ENCODE assay signal across 14 cellular contexts in the genomic region with DNA sequence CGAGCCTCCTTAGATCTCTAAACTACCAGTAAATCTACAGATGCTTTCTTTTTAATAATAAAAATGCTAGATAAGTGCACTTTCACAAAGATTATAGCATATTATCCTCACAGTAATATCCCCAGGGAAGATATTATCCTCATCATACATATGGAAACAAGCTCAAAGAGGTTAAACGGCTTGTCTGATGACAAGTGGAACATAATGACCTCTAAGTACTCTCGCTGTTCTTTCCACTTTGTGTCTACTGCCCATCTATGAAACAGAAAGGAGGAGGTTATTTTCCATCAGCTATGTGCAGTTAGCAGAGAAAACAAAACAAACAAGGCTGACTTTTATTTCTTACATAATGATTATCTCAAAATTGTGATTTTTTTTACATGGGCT. TPM values are rescaled to one million over a fixed set of nuclear protein-coding genes. Genes with fewer than 3 reads are reported as not detected.
DNase-seq lines count a peak whose midpoint lies in the region; ATAC-seq and TF ChIP-seq lines count a peak whose summit lies in the region.
"Had no signal": no experiment of that assay in that cellular context is flagged by ENCODE, and none has a peak within 500 bp of the region (broad histone marks: within the 10 kb centered on the region; RNA-seq: fewer than 3 reads in every experiment).

No MANE protein-coding gene starts in this region.

- no peaks in the 10 kb centered on the region for H3K27me3 ChIP-seq in suprapubic skin
- H3K27me3 ChIP-seq: transverse colon had no signal

- DNase-seq in activated T-cell treated with anti-CD3 and anti-CD28 coated beads, Interleukin-2, amount 50 U/mL, for 24 hours: no peak
- no peak for DNase-seq in activated T-cell treated with anti-CD3 and anti-CD28 coated beads, Interleukin-2, amount 50 U/mL, for 48 hours
- peak; percentile 58 for DNase-seq in NCI-H2227 (lab: John Stamatoyannopoulos, UW; ENCODE audit: unreplicated experiment)
- no peak for DNase-seq in activated CD8-positive, alpha-beta T cell treated with anti-CD3 and anti-CD28 coated beads, Interleukin-2, amount 10 ng/mL, durations not matched to agents 7 days and 5 days
- no peak for DNase-seq in stimulated activated effector memory CD8-positive, alpha-beta T cell treated with anti-CD3 and anti-CD28 coated beads, Interleukin-12 subunit alpha, Interleukin-12 subunit beta, amount 100 ng/mL, for 72 hours (ENCODE audit: low spot score in 2 of 2)
- no peak for DNase-seq in suprapubic skin (ENCODE audit: low spot score in 2 of 2)
- DNase-seq: activated naive CD8-positive, alpha-beta T cell treated with anti-CD3 and anti-CD28 coated beads, Interleukin-2, amount 10 ng/mL, durations not matched to agents 7 days and 5 days; H7; head of caudate nucleus; kidney; transverse colon had no signal

- H3K4me1 Mint-ChIP-seq in activated T-cell treated with anti-CD3 and anti-CD28 coated beads, Interleukin-2, amount 50 U/mL, for 24 hours (ENCODE audit: low read depth): peaks cover 23% of the 10 kb centered on the region
- H3K4me1 Mint-ChIP-seq in activated CD8-positive, alpha-beta T cell treated with anti-CD3 and anti-CD28 coated beads, Interleukin-2, amount 10 ng/mL, durations not matched to agents 7 days and 5 days (ENCODE audit: low read depth): no peaks in the 10 kb centered on the region
- H3K4me1 Mint-ChIP-seq in stimulated activated effector memory CD8-positive, alpha-beta T cell treated with anti-CD3 and anti-CD28 coated beads, Interleukin-12 subunit alpha, Interleukin-12 subunit beta, amount 100 ng/mL, for 72 hours: peaks cover 20% of the 10 kb centered on the region
- H3K4me1 Mint-ChIP-seq: activated naive CD8-positive, alpha-beta T cell treated with anti-CD3 and anti-CD28 coated beads, Interleukin-2, amount 10 ng/mL, durations not matched to agents 7 days and 5 days; central memory CD8-positive, alpha-beta T cell had no signal

- WGBS in suprapubic skin: 70% methylated on average over 3 of the region's 3 CpGs

- TF ChIP-seq CTCF in suprapubic skin (IDR thresholded peaks at IDR 0.05): no peak

- H3K36me3 Mint-ChIP-seq in activated T-cell treated with anti-CD3 and anti-CD28 coated beads, Interleukin-2, amount 50 U/mL, for 24 hours (ENCODE audit: low read depth): no peaks in the 10 kb centered on the region
- no peaks in the 10 kb centered on the region for H3K36me3 Mint-ChIP-seq in activated CD8-positive, alpha-beta T cell treated with anti-CD3 and anti-CD28 coated beads, Interleukin-2, amount 10 ng/mL, durations not matched to agents 7 days and 5 days (ENCODE audit: low read depth)
- no peaks in the 10 kb centered on the region for H3K36me3 Mint-ChIP-seq in stimulated activated effector memory CD8-positive, alpha-beta T cell treated with anti-CD3 and anti-CD28 coated beads, Interleukin-12 subunit alpha, Interleukin-12 subunit beta, amount 100 ng/mL, for 72 hours
- H3K36me3 Mint-ChIP-seq: activated naive CD8-positive, alpha-beta T cell treated with anti-CD3 and anti-CD28 coated beads, Interleukin-2, amount 10 ng/mL, durations not matched to agents 7 days and 5 days had no signal

- no peaks in the 10 kb centered on the region for H3K36me3 ChIP-seq in suprapubic skin
- H3K36me3 ChIP-seq: transverse colon had no signal

- no peaks in the 10 kb centered on the region for H3K4me1 ChIP-seq in suprapubic skin
- H3K4me1 ChIP-seq: transverse colon had no signal

- H3K9me3 ChIP-seq in suprapubic skin: no peaks in the 10 kb centered on the region
- H3K9me3 ChIP-seq: transverse colon had no signal

- H3K27ac ChIP-seq in suprapubic skin: no peak overlapping the region
- H3K27ac ChIP-seq: transverse colon had no signal

- no peak for TF ChIP-seq POLR2A in suprapubic skin (IDR thresholded peaks at IDR 0.05)

- no peak overlapping the region for H3K4me3 ChIP-seq in suprapubic skin
- H3K4me3 ChIP-seq: transverse colon had no signal

- peak; percentile 36 for ATAC-seq in activated CD8-positive, alpha-beta T cell treated with anti-CD3 and anti-CD28 coated beads, Interleukin-2, amount 10 ng/mL, durations not matched to agents 7 days and 5 days
- peak; percentile 38 for ATAC-seq in stimulated activated effector memory CD8-positive, alpha-beta T cell treated with anti-CD3 and anti-CD28 coated beads, Interleukin-12 subunit alpha, Interleukin-12 subunit beta, amount 100 ng/mL, for 72 hours
- ATAC-seq in GM21381 (IDR thresholded peaks at IDR 0.05; ENCODE audit: unreplicated experiment) (no peak), GM18868 (IDR thresholded peaks at IDR 0.05; ENCODE audit: unreplicated experiment) (no peak)

- H3K27ac Mint-ChIP-seq in activated T-cell treated with anti-CD3 and anti-CD28 coated beads, Interleukin-2, amount 50 U/mL, for 24 hours: peak overlapping the region; percentile 86
- no peak overlapping the region for H3K27ac Mint-ChIP-seq in activated CD8-positive, alpha-beta T cell treated with anti-CD3 and anti-CD28 coated beads, Interleukin-2, amount 10 ng/mL, durations not matched to agents 7 days and 5 days
- H3K27ac Mint-ChIP-seq in stimulated activated effector memory CD8-positive, alpha-beta T cell treated with anti-CD3 and anti-CD28 coated beads, Interleukin-12 subunit alpha, Interleukin-12 subunit beta, amount 100 ng/mL, for 72 hours: peak overlapping the region; percentile 87
- H3K27ac Mint-ChIP-seq: activated naive CD8-positive, alpha-beta T cell treated with anti-CD3 and anti-CD28 coated beads, Interleukin-2, amount 10 ng/mL, durations not matched to agents 7 days and 5 days had no signal

- POLR2A ChIA-PET in activated CD8-positive, alpha-beta T cell treated with anti-CD3 and anti-CD28 coated beads, Interleukin-2, amount 10 ng/mL, durations not matched to agents 7 days and 5 days (lab: Charles Lee): no interaction called here

- CTCF ChIA-PET in activated CD8-positive, alpha-beta T cell treated with anti-CD3 and anti-CD28 coated beads, Interleukin-2, amount 10 ng/mL, durations not matched to agents 7 days and 5 days (lab: Charles Lee): interaction anchor here (0.7 to 4.2 kb wide), 10 partner anchors 12 to 48 kb away, joined by 3 to 26 read pairs (median 6); no protein-coding TSS in a partner anchor

- TF ChIP-seq EP300 in suprapubic skin (IDR thresholded peaks at IDR 0.05): no peak

- no peaks in the 10 kb centered on the region for H3K9me3 Mint-ChIP-seq in activated T-cell treated with anti-CD3 and anti-CD28 coated beads, Interleukin-2, amount 50 U/mL, for 24 hours
- no peaks in the 10 kb centered on the region for H3K9me3 Mint-ChIP-seq in activated CD8-positive, alpha-beta T cell treated with anti-CD3 and anti-CD28 coated beads, Interleukin-2, amount 10 ng/mL, durations not matched to agents 7 days and 5 days (ENCODE audit: insufficient read depth)
- no peaks in the 10 kb centered on the region for H3K9me3 Mint-ChIP-seq in stimulated activated effector memory CD8-positive, alpha-beta T cell treated with anti-CD3 and anti-CD28 coated beads, Interleukin-12 subunit alpha, Interleukin-12 subunit beta, amount 100 ng/mL, for 72 hours
- H3K9me3 Mint-ChIP-seq: central memory CD8-positive, alpha-beta T cell had no signal

- peak overlapping the region; percentile 41 for H3K4me3 Mint-ChIP-seq in activated T-cell treated with anti-CD3 and anti-CD28 coated beads, Interleukin-2, amount 50 U/mL, for 24 hours
- no peak overlapping the region for H3K4me3 Mint-ChIP-seq in activated CD8-positive, alpha-beta T cell treated with anti-CD3 and anti-CD28 coated beads, Interleukin-2, amount 10 ng/mL, durations not matched to agents 7 days and 5 days
- peak overlapping the region; percentile 22 for H3K4me3 Mint-ChIP-seq in stimulated activated effector memory CD8-positive, alpha-beta T cell treated with anti-CD3 and anti-CD28 coated beads, Interleukin-12 subunit alpha, Interleukin-12 subunit beta, amount 100 ng/mL, for 72 hours
- H3K4me3 Mint-ChIP-seq: activated naive CD8-positive, alpha-beta T cell treated with anti-CD3 and anti-CD28 coated beads, Interleukin-2, amount 10 ng/mL, durations not matched to agents 7 days and 5 days; central memory CD8-positive, alpha-beta T cell had no signal

- H3K27me3 Mint-ChIP-seq in activated T-cell treated with anti-CD3 and anti-CD28 coated beads, Interleukin-2, amount 50 U/mL, for 24 hours: no peaks in the 10 kb centered on the region
- H3K27me3 Mint-ChIP-seq in activated CD8-positive, alpha-beta T cell treated with anti-CD3 and anti-CD28 coated beads, Interleukin-2, amount 10 ng/mL, durations not matched to agents 7 days and 5 days (ENCODE audit: low read depth): no peaks in the 10 kb centered on the region
- H3K27me3 Mint-ChIP-seq: central memory CD8-positive, alpha-beta T cell had no signal

RNA-seq across cellular contexts. Expression of a gene that starts 42.8 kb away (rescaled TPM):
- total RNA-seq in activated CD8-positive, alpha-beta T cell treated with anti-CD3 and anti-CD28 coated beads, Interleukin-2, amount 10 ng/mL, durations not matched to agents 7 days and 5 days: 1 to 10 TPM; 3.7 to 4.2 TPM
- total RNA-seq in suprapubic skin: 1 to 10 TPM in 2 of 4 donors, under 1 TPM in 2; 0.49 to 1.9 (median 1.1) TPM

Comparison
In these comparisons a context has a peak if more than half of its experiments do, and no peak if none do; other contexts are left out.
1. ATAC-seq: peak in activated CD8-positive, alpha-beta T cell treated with anti-CD3 and anti-CD28 coated beads, Interleukin-2, amount 10 ng/mL, durations not matched to agents 7 days and 5 days (single experiment) and stimulated activated effector memory CD8-positive, alpha-beta T cell treated with anti-CD3 and anti-CD28 coated beads, Interleukin-12 subunit alpha, Interleukin-12 subunit beta, amount 100 ng/mL, for 72 hours (single experiment); none in GM21381 (single experiment) and GM18868 (single experiment).